In the genomic region with DNA sequence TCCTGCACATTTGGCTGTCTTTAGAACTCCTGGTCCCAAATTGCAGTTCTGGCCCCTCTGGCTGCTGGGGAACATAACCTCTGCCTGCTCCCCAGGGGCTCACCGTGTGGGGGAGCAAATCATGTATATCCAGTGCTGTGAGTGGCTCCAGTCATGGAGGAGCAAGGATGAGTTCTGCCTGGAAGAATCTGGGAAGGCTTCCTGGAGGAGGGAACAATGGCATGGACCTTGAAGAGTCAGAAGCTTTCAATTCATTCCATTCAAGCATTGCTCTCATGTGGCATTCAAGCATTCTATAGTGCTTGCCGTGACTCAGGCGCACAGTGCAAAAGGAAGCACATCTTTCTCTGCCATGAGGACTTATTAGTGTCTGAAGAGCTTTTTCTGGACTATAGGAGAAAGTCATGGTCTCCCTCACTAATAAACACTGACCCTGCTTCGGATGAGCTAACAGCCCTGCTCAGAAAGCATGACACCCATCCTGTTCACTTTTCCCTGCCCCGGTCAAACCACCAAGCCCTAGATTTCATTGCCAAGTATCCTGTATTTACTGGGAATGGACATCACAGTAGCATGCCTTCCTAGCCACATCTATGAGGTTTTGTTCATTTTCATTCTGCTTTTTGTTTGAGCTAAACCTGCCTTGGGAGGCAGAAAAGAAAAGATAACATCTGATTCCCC, we compare ENCODE assay signal across 17 cellular contexts. TPM values are rescaled to one million over a fixed set of nuclear protein-coding genes. Genes with fewer than 3 reads are reported as not detected.
DNase-seq lines count a peak whose midpoint lies in the region; ATAC-seq, FAIRE-seq and TF ChIP-seq lines count a peak whose summit lies in the region.
"Had no signal": no experiment of that assay in that cellular context is flagged by ENCODE, and none has a peak within 500 bp of the region (broad histone marks: within the 10 kb centered on the region; RNA-seq: fewer than 3 reads in every experiment).

No MANE protein-coding gene starts in this region.

- H3K27me3 ChIP-seq in gastroesophageal sphincter (peaks cover 5% of the 10 kb centered on the region), psoas muscle (ENCODE audit: insufficient read depth in 3 of 3, low read length in 2 of 3) (peaks cover 0 to 4% (median 0%) of the 10 kb centered on the region in 3 donors), Caco-2 (replicated peaks; ENCODE audit: control insufficient read depth, insufficient read depth, low read length) (no peaks in the 10 kb centered on the region)

- H3K4me3 Mint-ChIP-seq in Caco-2 (ENCODE audit: unreplicated experiment) = no peak overlapping the region
- H3K4me3 Mint-ChIP-seq: activated CD8-positive, alpha-beta T cell treated with anti-CD3 and anti-CD28 coated beads for 36 hours had no signal

- intact Hi-C loops in psoas muscle (cut with DNase I) (no loop called here), Caco-2 (cut with micrococcal nuclease; ENCODE audit: unreplicated experiment) (no loop called here)

- FAIRE-seq in D721Med (lab: Jason Lieb, UNC) = no peak
- FAIRE-seq: HTR-8/SVneo had no signal

- TF ChIP-seq CTCF in gastroesophageal sphincter (IDR thresholded peaks at IDR 0.05) (no peak), psoas muscle (IDR thresholded peaks at IDR 0.05) (no peak), D721Med (IDR thresholded peaks at IDR 0.05; ENCODE audit: insufficient read depth, missing control alignments) (no peak), Caco-2 (IDR thresholded peaks at IDR 0.05; ENCODE audit: insufficient read depth in 1 of 2, low read depth in 1 of 2, low read length in 1 of 2, severe bottlenecking in 1 of 2, unreplicated experiment in 1 of 2) (no peak)

- WGBS in gastroesophageal sphincter (ENCODE audit: low coverage in 1 of 2), 2 donors = 46 to 71% methylated on average over 2 to 4 of the region's 5 CpGs
- WGBS in psoas muscle, 3 donors = 68 to 71% (median 71%) methylated on average over 5 of the region's 5 CpGs

- peak; percentile 53 for DNase-seq in EH (ENCODE audit: low read depth)
- peak; percentile 67 for DNase-seq in astrocyte of the hippocampus (ENCODE audit: low read depth, low spot score)
- DNase-seq in psoas muscle = no peak
- no peak for DNase-seq in D721Med (ENCODE audit: insufficient read length, low spot score)
- DNase-seq in Caco-2 = no peak
- no peak for DNase-seq in stimulated activated CD4-positive, alpha-beta T cell treated with anti-CD3 and anti-CD28 coated beads, Interleukin-15, amount 100 ng/mL, for 24 hours
- DNase-seq: activated CD8-positive, alpha-beta T cell treated with anti-CD3 and anti-CD28 coated beads for 36 hours; effector CD4-positive, alpha-beta T cell; GF-D8; MM.1S; NCI-H526; WERI-Rb-1 had no signal

- H3K9me3 Mint-ChIP-seq in Caco-2 (ENCODE audit: unreplicated experiment) = no peaks in the 10 kb centered on the region
- H3K9me3 Mint-ChIP-seq: activated CD8-positive, alpha-beta T cell treated with anti-CD3 and anti-CD28 coated beads for 36 hours had no signal

- H3K4me1 ChIP-seq in gastroesophageal sphincter = peaks cover 0 to 32% (median 17%) of the 10 kb centered on the region in 3 donors
- H3K4me1 ChIP-seq in psoas muscle = no peaks in the 10 kb centered on the region
- H3K4me1 ChIP-seq in Caco-2 = no peaks in the 10 kb centered on the region

- no peak for TF ChIP-seq POLR2A in gastroesophageal sphincter (IDR thresholded peaks at IDR 0.05)

- no peaks in the 10 kb centered on the region for H3K36me3 Mint-ChIP-seq in Caco-2 (ENCODE audit: insufficient read depth, unreplicated experiment)

- BruUV-seq in Caco-2 (replicated peaks; lab: Mats Ljungman, UMichigan) = no TSS peak

- H3K4me1 Mint-ChIP-seq in Caco-2 (ENCODE audit: low read depth, unreplicated experiment) = no peaks in the 10 kb centered on the region

- H3K9me3 ChIP-seq in gastroesophageal sphincter (peaks cover 0 to 1% (median 0%) of the 10 kb centered on the region in 3 donors), psoas muscle (no peaks in the 10 kb centered on the region), Caco-2 (no peaks in the 10 kb centered on the region)

- TF ChIP-seq EP300 in gastroesophageal sphincter (IDR thresholded peaks at IDR 0.05) = no peak

- CTCF ChIA-PET in Caco-2 (lab: Charles Lee) = no interaction called here

- POLR2A ChIA-PET in Caco-2 (lab: Charles Lee) = no interaction called here

- no peak overlapping the region for H3K27ac Mint-ChIP-seq in Caco-2 (ENCODE audit: unreplicated experiment)
- H3K27ac Mint-ChIP-seq: activated CD8-positive, alpha-beta T cell treated with anti-CD3 and anti-CD28 coated beads for 36 hours; progenitor cell of endocrine pancreas had no signal

- H3K27me3 Mint-ChIP-seq in Caco-2 (ENCODE audit: insufficient read depth, unreplicated experiment) = peaks cover 4% of the 10 kb centered on the region
- H3K27me3 Mint-ChIP-seq: activated CD8-positive, alpha-beta T cell treated with anti-CD3 and anti-CD28 coated beads for 36 hours had no signal

- H3K4me3 ChIP-seq in gastroesophageal sphincter = peak overlapping the region in 1 of 2 donors; percentile 49
- no peak overlapping the region for H3K4me3 ChIP-seq in psoas muscle
- no peak overlapping the region for H3K4me3 ChIP-seq in Caco-2 (ENCODE audit: low read depth, low read length)

- H3K27ac ChIP-seq in gastroesophageal sphincter (peak overlapping the region in 3 of 4 donors; percentile 78 to 84 (median 80)), psoas muscle (peak overlapping the region; percentile 2)
- H3K27ac ChIP-seq: WERI-Rb-1 had no signal

- no peaks in the 10 kb centered on the region for H3K36me3 ChIP-seq in gastroesophageal sphincter
- no peaks in the 10 kb centered on the region for H3K36me3 ChIP-seq in psoas muscle (ENCODE audit: insufficient read depth in 1 of 2, low read depth in 1 of 2)
- no peaks in the 10 kb centered on the region for H3K36me3 ChIP-seq in Caco-2 (ENCODE audit: control insufficient read depth, insufficient read depth, low read length)
- H3K36me3 ChIP-seq: WERI-Rb-1 had no signal

- ATAC-seq in gastroesophageal sphincter = no peak
- no peak for ATAC-seq in psoas muscle
- no peak for ATAC-seq in HG02981 (IDR thresholded peaks at IDR 0.05; ENCODE audit: unreplicated experiment)
- ATAC-seq: activated CD8-positive, alpha-beta T cell treated with anti-CD3 and anti-CD28 coated beads for 36 hours; Panc1 had no signal

RNA-seq across cellular contexts. Expression of a gene that starts 3.5 kb away (rescaled TPM):
- total RNA-seq in gastroesophageal sphincter (100 to 1,000 TPM in 3 of 4 donors, 10 to 100 TPM in 1; 61.2 to 247 (median 175) TPM), psoas muscle (100 to 1,000 TPM in 1 of 4 donors, 10 to 100 TPM in 3; 52.8 to 119 (median 82.2) TPM), Caco-2 (2022) (1.7 and 2.6 TPM in 2 replicates)
- polyA plus RNA-seq in psoas muscle = 100 to 1,000 TPM in 2 of 3 donors, 10 to 100 TPM in 1; 93.5 to 229 (median 208) TPM

RNA-seq across cellular contexts. Expression of a gene that starts 15.4 kb away (rescaled TPM):
- total RNA-seq in gastroesophageal sphincter = 10 to 100 TPM; 25.7 to 67.2 (median 52.2) TPM
- 1 to 10 TPM; 5.3 to 6.9 (median 6.2) TPM for total RNA-seq in psoas muscle
- 10 to 100 TPM in 2 of 3 donors, 1 to 10 TPM in 1; 4.9 to 12.5 (median 12.2) TPM for polyA plus RNA-seq in psoas muscle
- 3.4 and 4.7 TPM in 2 replicates for total RNA-seq in Caco-2 (2022)

RNA-seq across cellular contexts. Expression of a gene that starts 32.9 kb away (rescaled TPM):
- 1 to 10 TPM; 3.4 to 9.3 (median 7.4) TPM for total RNA-seq in gastroesophageal sphincter
- total RNA-seq in psoas muscle = 10 to 100 TPM in 1 of 4 donors, 1 to 10 TPM in 3; 6.5 to 14.4 (median 7.8) TPM
- 10 to 100 TPM; 10.4 to 15.0 (median 10.6) TPM for polyA plus RNA-seq in psoas muscle
- total RNA-seq in Caco-2 (2022) = 11.6 and 13.6 TPM in 2 replicates

RNA-seq across cellular contexts. Expression of a gene that starts 33.0 kb away (rescaled TPM):
- total RNA-seq in gastroesophageal sphincter (100 to 1,000 TPM; 182 to 252 (median 201) TPM), psoas muscle (100 to 1,000 TPM; 145 to 190 (median 171) TPM), Caco-2 (2022) (131 and 132 TPM in 2 replicates)
- 100 to 1,000 TPM in 1 of 3 donors, 10 to 100 TPM in 2; 66.5 to 124 (median 79.7) TPM for polyA plus RNA-seq in psoas muscle

Comparison
In these comparisons a context has a peak if more than half of its experiments do, and no peak if none do; other contexts are left out.
1. DNase-seq: peak in EH (single experiment) and astrocyte of the hippocampus (single experiment); none in psoas muscle (0 of 2), D721Med (single experiment), Caco-2 (0 of 2) and stimulated activated CD4-positive, alpha-beta T cell treated with anti-CD3 and anti-CD28 coated beads, Interleukin-15, amount 100 ng/mL, for 24 hours (single experiment).
2. RNA of a gene that starts 3.5 kb away (total RNA-seq): 61.2 to 247 TPM in gastroesophageal sphincter and 52.8 to 119 TPM in psoas muscle; 1.7 to 2.6 TPM in Caco-2; every median in the first group is over 10 times any median in the second.